Comparison of ENCODE assay signal across 20 cellular contexts in the genomic region with DNA sequence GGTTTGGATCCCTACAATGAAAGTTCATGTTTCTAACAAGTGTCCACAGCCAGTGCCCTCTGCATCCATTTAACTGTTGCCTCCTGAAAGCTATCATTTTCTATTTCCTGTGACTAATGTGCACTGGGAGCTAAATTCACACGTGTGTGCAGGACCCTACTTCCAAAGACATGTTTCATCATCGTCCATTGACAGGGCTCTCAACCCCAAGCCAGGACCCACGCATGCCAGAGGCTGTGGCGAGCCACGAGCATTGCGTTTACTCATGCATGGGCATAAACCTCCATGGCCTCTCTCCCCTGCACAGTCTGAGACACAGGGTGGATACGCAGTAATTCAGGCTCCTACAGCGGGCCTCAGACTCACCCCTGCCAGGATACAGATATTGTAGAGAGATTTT.
A peak's percentile ranks its signal among the peaks of the same experiment; 100 is the strongest.
DNase-seq lines count a peak whose midpoint lies in the region; ATAC-seq, FAIRE-seq and TF ChIP-seq lines count a peak whose summit lies in the region.
"Had no signal": no experiment of that assay in that cellular context is flagged by ENCODE, and none has a peak within 500 bp of the region (broad histone marks: within the 10 kb centered on the region; RNA-seq: fewer than 3 reads in every experiment).

No MANE protein-coding gene starts in this region.

- no peak for TF ChIP-seq CTCF in fibroblast of pulmonary artery (IDR thresholded peaks at IDR 0.05; ENCODE audit: low read length, missing control alignments)

- FAIRE-seq in HTR-8/SVneo (lab: Jason Lieb, UNC), result peak; percentile 83
- FAIRE-seq: GM12892 had no signal

- DNase-seq in HTR-8/SVneo (ENCODE audit: insufficient read length, low spot score) (no peak), NCI-H226 (peak; percentile 14), fibroblast of pulmonary artery (ENCODE audit: low read depth) (peak; percentile 33), NCI-H1417 treated with DMSO at 0.1 percent for 48 hours (lab: John Stamatoyannopoulos, UW) (no peak)
- no peak for DNase-seq in activated CD8-positive, alpha-beta memory T cell treated with anti-CD3 and anti-CD28 coated beads, Interleukin-2, amount 50 U/mL, for 4 hours
- no peak for DNase-seq in activated CD4-positive, alpha-beta T cell treated with anti-CD3 and anti-CD28 coated beads, Interleukin-2, amount 50 U/mL, for 48 hours
- DNase-seq: Caco-2; CD8-positive, alpha-beta T cell; EL; GF-D8; NCI-H1694; NCI-H2029 treated with DMSO at 0.1 percent for 48 hours; NCI-H526 treated with DMSO at 0.1 percent for 48 hours; PC-9; Right ventricle myocardium superior; RPMI8226; T-cell had no signal

- no peak overlapping the region for H3K4me3 ChIP-seq in fibroblast of pulmonary artery (replicated peaks; ENCODE audit: low read depth, low read length)
- H3K4me3 ChIP-seq: PC-9, SJSA1 had no signal

- ATAC-seq in GM18907 (IDR thresholded peaks at IDR 0.05; ENCODE audit: unreplicated experiment), result no peak
- ATAC-seq: CD8-positive, alpha-beta T cell; T-cell had no signal

Comparison
In these comparisons a context has a peak if more than half of its experiments do, and no peak if none do; other contexts are left out.
1. DNase-seq: peak in NCI-H226 (single experiment) and fibroblast of pulmonary artery (single experiment); none in HTR-8/SVneo (single experiment), activated CD8-positive, alpha-beta memory T cell treated with anti-CD3 and anti-CD28 coated beads, Interleukin-2, amount 50 U/mL, for 4 hours (single experiment), NCI-H1417 treated with DMSO at 0.1 percent for 48 hours (single experiment) and activated CD4-positive, alpha-beta T cell treated with anti-CD3 and anti-CD28 coated beads, Interleukin-2, amount 50 U/mL, for 48 hours (0 of 2).